Comparison of ENCODE assay signal across 10 cellular contexts in genomic region chr17:81043725-81044427, GRCh38. TPM values are rescaled to one million over a fixed set of nuclear protein-coding genes. Genes with fewer than 3 reads are reported as not detected.
DNase-seq lines count a peak whose midpoint lies in the region; ATAC-seq, FAIRE-seq and TF ChIP-seq lines count a peak whose summit lies in the region.
"Had no signal": no experiment of that assay in that cellular context is flagged by ENCODE, and none has a peak within 500 bp of the region (broad histone marks: within the 10 kb centered on the region; RNA-seq: fewer than 3 reads in every experiment).

No MANE protein-coding gene starts in this region.

- DNase-seq in HPDE6-E6E7 (ENCODE audit: extremely low spot score) (peak; percentile 88), kidney (peak; percentile 95), AG08396 (ENCODE audit: low spot score) (no peak), NCI-H2227 treated with DMSO at 0.1 percent for 48 hours (lab: John Stamatoyannopoulos, UW) (no peak), SKM-1 treated with dmso at 0.1 percent for 144 hours (lab: John Stamatoyannopoulos, UW; ENCODE audit: unreplicated experiment) (no peak)

- H3K27ac ChIP-seq in kidney (ENCODE audit: low read depth in 2 of 2, low read length in 2 of 2), result peak overlapping the region; percentile 83 to 87

- no peaks in the 10 kb centered on the region for H3K9me3 ChIP-seq in kidney (ENCODE audit: control insufficient read depth in 1 of 2, low read length in 2 of 2)
- no peaks in the 10 kb centered on the region for H3K9me3 ChIP-seq in skeletal muscle satellite cell (replicated peaks; ENCODE audit: low read length)

- H3K27me3 Mint-ChIP-seq in brain, result no peaks in the 10 kb centered on the region

- FAIRE-seq in kidney (lab: Jason Lieb, UNC), result no peak
- FAIRE-seq: islet of Langerhans had no signal

- intact Hi-C loops in kidney (cut with DNase I), result no loop called here

- H3K27me3 ChIP-seq in skeletal muscle satellite cell (ENCODE audit: control insufficient read depth, insufficient read depth, low read length), result no peaks in the 10 kb centered on the region

- no peak for ATAC-seq in HG02642 (IDR thresholded peaks at IDR 0.05; ENCODE audit: poor library complexity, unreplicated experiment)
- ATAC-seq: activated naive CD4-positive, alpha-beta T cell treated with anti-CD3 and anti-CD28 coated beads, Interleukin-2, amount 50 U/mL, for 72 hours had no signal

- H3K4me1 Mint-ChIP-seq in brain, result peaks cover 84% of the 10 kb centered on the region

- H3K27ac Mint-ChIP-seq in brain, result peak overlapping the region; percentile 35 to 87 (median 57)
- H3K27ac Mint-ChIP-seq: activated naive CD4-positive, alpha-beta T cell treated with anti-CD3 and anti-CD28 coated beads, Interleukin-2, amount 50 U/mL, for 72 hours had no signal

- peaks cover 0 to 3% (median 0%) of the 10 kb centered on the region in 5 experiments for H3K9me3 Mint-ChIP-seq in brain
- H3K9me3 Mint-ChIP-seq: activated naive CD4-positive, alpha-beta T cell treated with anti-CD3 and anti-CD28 coated beads, Interleukin-2, amount 50 U/mL, for 72 hours had no signal

- H3K4me3 Mint-ChIP-seq in brain, result peak overlapping the region in 1 of 5 experiments; percentile 12

- peak overlapping the region; percentile 75 for H3K4me2 ChIP-seq in skeletal muscle satellite cell (ENCODE audit: low read length)

- H3K36me3 Mint-ChIP-seq in brain, result peaks cover 7% of the 10 kb centered on the region
- H3K36me3 Mint-ChIP-seq: activated naive CD4-positive, alpha-beta T cell treated with anti-CD3 and anti-CD28 coated beads, Interleukin-2, amount 50 U/mL, for 72 hours had no signal

- peak overlapping the region in 1 of 2 donors; percentile 40 for H3K4me3 ChIP-seq in kidney (ENCODE audit: low read length in 2 of 2)
- H3K4me3 ChIP-seq in skeletal muscle satellite cell (ENCODE audit: low read length), result no peak overlapping the region

- H3K4me1 ChIP-seq in kidney (ENCODE audit: control insufficient read depth in 1 of 2, insufficient read depth in 1 of 2, low read depth in 1 of 2, low read length in 2 of 2) (peaks cover 63 to 70% of the 10 kb centered on the region in 2 donors), skeletal muscle satellite cell (ENCODE audit: control insufficient read depth, insufficient read depth, low read length) (peaks cover 46% of the 10 kb centered on the region)

- TF ChIP-seq CTCF in brain (conservative IDR thresholded peaks at IDR 0.05) (no peak), kidney (IDR thresholded peaks at IDR 0.05; ENCODE audit: borderline replicate concordance, extremely low read depth, insufficient read depth) (no peak)

- peak overlapping the region in 1 of 2 donors; percentile 48 for H3K9ac ChIP-seq in kidney (ENCODE audit: low read length in 2 of 2)
- no peak overlapping the region for H3K9ac ChIP-seq in skeletal muscle satellite cell (ENCODE audit: low read depth, low read length)

- peaks cover 0 to 6% of the 10 kb centered on the region in 2 donors for H3K36me3 ChIP-seq in kidney (ENCODE audit: control insufficient read depth in 1 of 2, insufficient read depth in 2 of 2, low read length in 2 of 2)
- no peaks in the 10 kb centered on the region for H3K36me3 ChIP-seq in skeletal muscle satellite cell (ENCODE audit: insufficient read depth, low read length)

RNA-seq across cellular contexts. Expression of gene BAIAP2, which starts 8.9 kb away (rescaled TPM):
- 87.8 TPM for polyA plus RNA-seq in brain (ENCODE audit: insufficient read depth, low read depth, low replicate concordance)
- 45.8 TPM for total RNA-seq in kidney
- 44.5 TPM for polyA plus RNA-seq in kidney (ENCODE audit: insufficient read depth, low read depth, low replicate concordance)
- total RNA-seq in skeletal muscle satellite cell (2012; rRNA removed), result 25.8 and 35.5 TPM in 2 replicates

RNA-seq across cellular contexts. Expression of gene CHMP6, which starts 52.2 kb away (rescaled TPM):
- polyA plus RNA-seq in brain (ENCODE audit: insufficient read depth, low read depth, low replicate concordance) (35.2 TPM), kidney (ENCODE audit: insufficient read depth, low read depth, low replicate concordance) (34.1 TPM)
- total RNA-seq in kidney, result 28.0 TPM
- total RNA-seq in skeletal muscle satellite cell (2012; rRNA removed), result 17.0 and 18.1 TPM in 2 replicates

Comparison
In these comparisons a context has a peak if more than half of its experiments do, and no peak if none do; other contexts are left out.
1. DNase-seq: peak in HPDE6-E6E7 (single experiment) and kidney (single experiment); none in AG08396 (single experiment), NCI-H2227 treated with DMSO at 0.1 percent for 48 hours (single experiment) and SKM-1 treated with dmso at 0.1 percent for 144 hours (single experiment).